Comparison of ENCODE assay signal across 21 cellular contexts in genomic region chr15:47817825-47818681, GRCh38.
"Had no signal": no experiment of that assay in that cellular context is flagged by ENCODE, and none has a peak within 500 bp of the region (broad histone marks: within the 10 kb centered on the region; RNA-seq: fewer than 3 reads in every experiment).

No MANE protein-coding gene starts in this region.

- H3K4me1 ChIP-seq: testis, uterus had no signal

- H3K36me3 ChIP-seq: heart right ventricle, uterus had no signal

- H3K4me3 ChIP-seq: coronary artery, heart right ventricle, testis, uterus had no signal

- H3K27ac ChIP-seq: coronary artery, heart right ventricle, testis, uterus had no signal

- H3K27me3 ChIP-seq: heart right ventricle, testis, uterus had no signal

- DNase-seq: activated CD4-positive, alpha-beta memory T cell treated with anti-CD3 and anti-CD28 coated beads, Interleukin-2, amount 10 ng/mL, durations not matched to agents 7 days and 5 days; activated CD4-positive, alpha-beta T cell treated with anti-CD3 and anti-CD28 coated beads, Interleukin-2, amount 10 ng/mL, durations not matched to agents 24 days and 14 days; activated effector memory CD4-positive, alpha-beta T cell treated with Interleukin-2 at 50 U/mL for 16 hours; activated naive CD4-positive, alpha-beta T cell treated with anti-CD3 and anti-CD28 coated beads for 36 hours; activated naive CD8-positive, alpha-beta T cell treated with anti-CD3 and anti-CD28 coated beads, Interleukin-2, amount 10 ng/mL, durations not matched to agents 7 days and 5 days; activated T-cell treated with anti-CD3 and anti-CD28 coated beads, Interleukin-2, amount 50 U/mL, for 72 hours; amygdala; cerebellar nuclear complex; heart right ventricle; left ventricle myocardium superior; mammary epithelial cell; occipital lobe; small intestine; stimulated activated CD4-positive, alpha-beta T cell treated with anti-CD3 and anti-CD28 coated beads, Interleukin-15, amount 100 ng/mL, for 24 hours; stimulated activated CD4-positive, alpha-beta T cell treated with anti-CD3 and anti-CD28 coated beads, Interleukin-2, amount 100 ng/mL, for 48 hours; stimulated activated CD8-positive, alpha-beta memory T cell treated with anti-CD3 and anti-CD28 coated beads, Interleukin-4, amount 100 ng/mL, for 48 hours; stimulated activated naive B cell treated with anti-CD40 and anti-IgM and Interleukin-4, amounts not matched to agents 10 μg/mL and 1 μg/mL and 100 μg/mL, for 72 hours; testis; trophoblast cell; uterus had no signal

- H3K9me3 ChIP-seq: heart right ventricle, testis, uterus had no signal
